ENCODE assay signal across 16 cellular contexts in the genomic region with DNA sequence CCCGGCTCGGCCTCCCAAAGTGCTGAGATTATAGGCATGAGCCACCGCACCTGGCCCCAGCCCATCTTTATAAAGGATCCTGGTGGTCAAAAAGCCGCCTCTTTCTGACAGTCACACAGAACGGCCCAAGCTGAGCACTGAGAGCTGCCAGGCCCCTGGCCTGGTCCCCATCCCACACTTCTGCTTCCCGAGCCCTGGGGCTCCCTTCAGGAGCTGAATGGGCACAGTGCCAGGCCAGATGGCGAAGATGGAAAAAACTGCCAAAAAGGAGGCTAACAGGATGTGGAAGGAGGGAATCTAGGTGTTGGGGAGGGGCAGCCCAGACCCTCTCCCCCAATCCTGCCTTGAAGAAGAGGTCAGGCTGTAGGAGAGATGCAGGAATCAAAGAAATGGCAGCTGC. TPM values are rescaled to one million over a fixed set of nuclear protein-coding genes. Genes with fewer than 3 reads are reported as not detected.
DNase-seq lines count a peak whose midpoint lies in the region; ATAC-seq, FAIRE-seq and TF ChIP-seq lines count a peak whose summit lies in the region.
"Had no signal": no experiment of that assay in that cellular context is flagged by ENCODE, and none has a peak within 500 bp of the region (broad histone marks: within the 10 kb centered on the region; RNA-seq: fewer than 3 reads in every experiment).

No MANE protein-coding gene starts in this region.

- peak overlapping the region; percentile 98 to 99 for H3K27ac Mint-ChIP-seq in T-cell
- no peak overlapping the region for H3K27ac Mint-ChIP-seq in endodermal cell
- H3K27ac Mint-ChIP-seq in type B pancreatic cell = peak overlapping the region; percentile 87

- POLR2A ChIA-PET in T-cell (lab: Charles Lee) = interaction anchor here in 1 of 2 donors (0.6 to 0.8 kb wide), 2 partner anchors 58 to 288 kb away, joined by 3 read pairs; a partner anchor contains a TSS

- ATAC-seq in left ventricle myocardium superior = peak; percentile 7
- no peak for ATAC-seq in T-cell (replicated peaks in 1 of 4)
- no peak for ATAC-seq in GM18502 (IDR thresholded peaks at IDR 0.05; ENCODE audit: poor library complexity, unreplicated experiment)
- ATAC-seq: upper lobe of right lung had no signal

- H3K36me3 ChIP-seq in endodermal cell (ENCODE audit: control insufficient read depth, insufficient read depth, low read length) = no peaks in the 10 kb centered on the region
- H3K36me3 ChIP-seq: heart left ventricle, upper lobe of right lung had no signal

- H3K27me3 ChIP-seq in endodermal cell (ENCODE audit: control insufficient read depth, insufficient read depth, low read length, poor library complexity, severe bottlenecking) = no peaks in the 10 kb centered on the region
- H3K27me3 ChIP-seq: upper lobe of right lung had no signal

- no peak overlapping the region for H3K27ac ChIP-seq in endodermal cell (ENCODE audit: low read depth, low read length)
- H3K27ac ChIP-seq: upper lobe of right lung, VCaP had no signal

- no peak overlapping the region for H3K4me3 ChIP-seq in endodermal cell (ENCODE audit: low read length)
- H3K4me3 ChIP-seq: upper lobe of right lung had no signal

- no peak for DNase-seq in left ventricle myocardium superior
- DNase-seq in cardiac septum (ENCODE audit: low spot score) = no peak
- DNase-seq in T-cell = no peak
- peak; percentile 26 for DNase-seq in endodermal cell
- no peak for DNase-seq in type B pancreatic cell (ENCODE audit: extremely low spot score, unreplicated experiment)
- DNase-seq in RCC 7860 (ENCODE audit: low spot score) = no peak
- DNase-seq in AG20443 (ENCODE audit: low spot score) = no peak
- DNase-seq: effector CD8-positive, alpha-beta T cell; NCI-H2029; upper lobe of right lung had no signal

- H3K27me3 Mint-ChIP-seq in T-cell = no peaks in the 10 kb centered on the region
- H3K27me3 Mint-ChIP-seq in endodermal cell (ENCODE audit: insufficient read depth) = peaks cover 4% of the 10 kb centered on the region
- H3K27me3 Mint-ChIP-seq in type B pancreatic cell = no peaks in the 10 kb centered on the region

- CTCF ChIA-PET in T-cell (lab: Charles Lee) = interaction anchor here (0.6 to 0.7 kb wide), 3 partner anchors 15 to 242 kb away, joined by 4 to 8 read pairs (median 6); a partner anchor contains a TSS

- H3K9me3 Mint-ChIP-seq in T-cell (no peaks in the 10 kb centered on the region), endodermal cell (no peaks in the 10 kb centered on the region), type B pancreatic cell (no peaks in the 10 kb centered on the region)

- H3K4me1 ChIP-seq in endodermal cell (ENCODE audit: control insufficient read depth, insufficient read depth, low read length) = no peaks in the 10 kb centered on the region

- peak overlapping the region; percentile 79 to 88 (median 82) for H3K4me3 Mint-ChIP-seq in T-cell
- no peak overlapping the region for H3K4me3 Mint-ChIP-seq in endodermal cell
- no peak overlapping the region for H3K4me3 Mint-ChIP-seq in type B pancreatic cell

- 76 to 100% methylated on average over 4 to 7 of the region's 7 CpGs for WGBS in endodermal cell (ENCODE audit: insufficient coverage in 1 of 2, insufficient read length in 1 of 2), 2 experiments

- no peak for FAIRE-seq in RCC 7860 (lab: Jason Lieb, UNC)

- no peaks in the 10 kb centered on the region for H3K36me3 Mint-ChIP-seq in T-cell
- H3K36me3 Mint-ChIP-seq in endodermal cell (ENCODE audit: low read depth) = no peaks in the 10 kb centered on the region
- no peaks in the 10 kb centered on the region for H3K36me3 Mint-ChIP-seq in type B pancreatic cell

- TF ChIP-seq CTCF in endodermal cell (conservative IDR thresholded peaks at IDR 0.05) (no peak), type B pancreatic cell (conservative IDR thresholded peaks at IDR 0.05) (no peak)

- intact Hi-C loops in left ventricle myocardium superior (cut with micrococcal nuclease) (no loop called here), cardiac septum (cut with DNase I) (no loop called here)

- H3K9me3 ChIP-seq in endodermal cell (ENCODE audit: control insufficient read depth, low read length) = no peaks in the 10 kb centered on the region
- H3K9me3 ChIP-seq: heart left ventricle, upper lobe of right lung had no signal

- H3K9ac ChIP-seq in endodermal cell (ENCODE audit: extremely low read depth, low read length, poor library complexity, severe bottlenecking) = no peak overlapping the region

- H3K4me1 Mint-ChIP-seq in T-cell (peaks cover 64 to 68% (median 66%) of the 10 kb centered on the region in 3 donors), endodermal cell (peaks cover 27% of the 10 kb centered on the region), type B pancreatic cell (ENCODE audit: unreplicated experiment) (peaks cover 11% of the 10 kb centered on the region)

RNA-seq across cellular contexts. Expression of a gene that starts 5.1 kb away (rescaled TPM):
- total RNA-seq in left ventricle myocardium superior (8.6 TPM), cardiac septum (2.6 TPM), T-cell (10 to 100 TPM in 4 of 5 donors, 1 to 10 TPM in 1; 5.8 to 16.0 (median 14.9) TPM), endodermal cell (under 1 TPM; 0.24 to 0.73 TPM), type B pancreatic cell (ENCODE audit: low replicate concordance) (2.7 and 19.9 TPM in 2 replicates)
- polyA plus RNA-seq in endodermal cell (2013, experiment 1 of 2) = 0.07 TPM
- polyA plus RNA-seq in endodermal cell (2013, experiment 2 of 2) = not detected
- total RNA-seq: lung microvascular endothelial cell, renal cortical epithelial cell, RPMI7951 had no signal

RNA-seq across cellular contexts. Expression of a gene that starts 16.5 kb away (rescaled TPM):
- total RNA-seq in left ventricle myocardium superior (2.2 TPM), cardiac septum (1.6 TPM), T-cell (10 to 100 TPM in 1 of 5 donors, 1 to 10 TPM in 4; 2.4 to 11.1 (median 6.5) TPM), endodermal cell (1 to 10 TPM; 1.9 to 3.9 TPM), type B pancreatic cell (ENCODE audit: low replicate concordance) (3.9 and 7.1 TPM in 2 replicates)
- polyA plus RNA-seq in endodermal cell (2013, experiment 1 of 2) = 2.4 TPM
- 2.1 TPM for polyA plus RNA-seq in endodermal cell (2013, experiment 2 of 2)

RNA-seq across cellular contexts. Expression of a gene that starts 23.5 kb away (rescaled TPM):
- total RNA-seq in left ventricle myocardium superior (159 TPM), cardiac septum (186 TPM), T-cell (100 to 1,000 TPM; 236 to 392 (median 258) TPM), endodermal cell (100 to 1,000 TPM; 276 to 385 TPM), type B pancreatic cell (ENCODE audit: low replicate concordance) (270 and 289 TPM in 2 replicates)
- polyA plus RNA-seq in endodermal cell (2013, experiment 1 of 2) = 300 TPM
- 277 TPM for polyA plus RNA-seq in endodermal cell (2013, experiment 2 of 2)

RNA-seq across cellular contexts. Expression of a gene that starts 32.2 kb away (rescaled TPM):
- 30.1 TPM for total RNA-seq in left ventricle myocardium superior
- total RNA-seq in cardiac septum = 20.6 TPM
- 10 to 100 TPM; 34.0 to 71.3 (median 64.5) TPM for total RNA-seq in T-cell
- total RNA-seq in endodermal cell = 10 to 100 TPM; 30.5 to 60.3 TPM
- 57.0 TPM for polyA plus RNA-seq in endodermal cell (2013, experiment 1 of 2)
- 48.0 TPM for polyA plus RNA-seq in endodermal cell (2013, experiment 2 of 2)
- total RNA-seq in type B pancreatic cell (ENCODE audit: low replicate concordance) = 58.1 and 102 TPM in 2 replicates

RNA-seq across cellular contexts. Expression of a gene that starts 58.5 kb away (rescaled TPM):
- total RNA-seq in left ventricle myocardium superior (31.8 TPM), cardiac septum (32.7 TPM), T-cell (10 to 100 TPM; 68.6 to 82.9 (median 79.4) TPM), endodermal cell (100 to 1,000 TPM in 1 of 2 donors, 10 to 100 TPM in 1; 74.4 to 146 TPM), type B pancreatic cell (ENCODE audit: low replicate concordance) (78.3 and 127 TPM in 2 replicates)
- 82.8 TPM for polyA plus RNA-seq in endodermal cell (2013, experiment 1 of 2)
- 70.6 TPM for polyA plus RNA-seq in endodermal cell (2013, experiment 2 of 2)

Comparison
In these comparisons a context has a peak if more than half of its experiments do, and no peak if none do; other contexts are left out.
1. H3K4me3 Mint-ChIP-seq: peak in T-cell (3 of 3); none in endodermal cell (single experiment) and type B pancreatic cell (single experiment).